In genomic region chr7:44482502-44483485, GRCh38 we compare ENCODE assay signal across 23 cellular contexts. TPM values are rescaled to one million over a fixed set of nuclear protein-coding genes. Genes with fewer than 3 reads are reported as not detected.
"Had no signal": no experiment of that assay in that cellular context is flagged by ENCODE, and none has a peak within 500 bp of the region (broad histone marks: within the 10 kb centered on the region; RNA-seq: fewer than 3 reads in every experiment).

No MANE protein-coding gene starts in this region.

- DNase-seq: cortex of kidney; dorsolateral prefrontal cortex; effector CD8-positive, alpha-beta T cell; gastrocnemius medialis; glutamatergic neuron; immature natural killer cell; left ventricle myocardium superior; mesenchymal stem cell; midbrain; nephron progenitor cell; psoas muscle; retina; right lobe of liver; stimulated activated CD4-positive, alpha-beta T cell treated with anti-CD3 and anti-CD28 coated beads, Interleukin-4, amount 100 ng/mL, for 1 hour; stimulated activated naive B cell treated with anti-CD40 and anti-IgM and Interleukin-4, amounts not matched to agents 10 μg/mL and 1 μg/mL and 100 μg/mL, for 72 hours; stimulated activated naive CD8-positive, alpha-beta T cell treated with anti-CD3 and anti-CD28 coated beads, Interleukin-15, amount 100 ng/mL, for 72 hours; testis; upper lobe of right lung had no signal

- H3K4me3 ChIP-seq: dorsolateral prefrontal cortex, esophagus muscularis mucosa, gastrocnemius medialis, lung, psoas muscle, right lobe of liver, testis, tibial nerve, upper lobe of right lung, vagina had no signal

- H3K9me3 ChIP-seq: gastrocnemius medialis, psoas muscle, right lobe of liver, testis, upper lobe of right lung, vagina had no signal

- H3K27ac ChIP-seq: dorsolateral prefrontal cortex, esophagus muscularis mucosa, psoas muscle, right lobe of liver, testis, tibial nerve, upper lobe of right lung, vagina had no signal

- H3K27me3 Mint-ChIP-seq: stimulated activated naive B cell treated with anti-CD40 and anti-IgM and Interleukin-4, amounts not matched to agents 10 μg/mL and 1 μg/mL and 100 μg/mL, for 72 hours; stimulated activated naive CD8-positive, alpha-beta T cell treated with anti-CD3 and anti-CD28 coated beads, Interleukin-15, amount 100 ng/mL, for 72 hours had no signal

- ATAC-seq: gastrocnemius medialis; left ventricle myocardium superior; psoas muscle; right lobe of liver; stimulated activated naive B cell treated with anti-CD40 and anti-IgM and Interleukin-4, amounts not matched to agents 10 μg/mL and 1 μg/mL and 100 μg/mL, for 72 hours; stimulated activated naive CD8-positive, alpha-beta T cell treated with anti-CD3 and anti-CD28 coated beads, Interleukin-15, amount 100 ng/mL, for 72 hours; upper lobe of right lung had no signal

- H3K27ac Mint-ChIP-seq: nephron progenitor cell; stimulated activated naive B cell treated with anti-CD40 and anti-IgM and Interleukin-4, amounts not matched to agents 10 μg/mL and 1 μg/mL and 100 μg/mL, for 72 hours; stimulated activated naive CD8-positive, alpha-beta T cell treated with anti-CD3 and anti-CD28 coated beads, Interleukin-15, amount 100 ng/mL, for 72 hours had no signal

- H3K4me3 Mint-ChIP-seq: immature natural killer cell; nephron progenitor cell; stimulated activated naive B cell treated with anti-CD40 and anti-IgM and Interleukin-4, amounts not matched to agents 10 μg/mL and 1 μg/mL and 100 μg/mL, for 72 hours; stimulated activated naive CD8-positive, alpha-beta T cell treated with anti-CD3 and anti-CD28 coated beads, Interleukin-15, amount 100 ng/mL, for 72 hours had no signal

- H3K27me3 ChIP-seq: dorsolateral prefrontal cortex, esophagus muscularis mucosa, gastrocnemius medialis, right lobe of liver, testis, tibial nerve, upper lobe of right lung, vagina had no signal

- H3K4me1 ChIP-seq: testis had no signal

RNA-seq across cellular contexts. Expression of gene NPC1L1, which starts 58.3 kb away (rescaled TPM):
- total RNA-seq: fibroblast of villous mesenchyme, left ventricle myocardium superior had no signal
- polyA plus RNA-seq: immature natural killer cell had no signal
